8 cellular contexts compared by ENCODE assay signal in the genomic region with DNA sequence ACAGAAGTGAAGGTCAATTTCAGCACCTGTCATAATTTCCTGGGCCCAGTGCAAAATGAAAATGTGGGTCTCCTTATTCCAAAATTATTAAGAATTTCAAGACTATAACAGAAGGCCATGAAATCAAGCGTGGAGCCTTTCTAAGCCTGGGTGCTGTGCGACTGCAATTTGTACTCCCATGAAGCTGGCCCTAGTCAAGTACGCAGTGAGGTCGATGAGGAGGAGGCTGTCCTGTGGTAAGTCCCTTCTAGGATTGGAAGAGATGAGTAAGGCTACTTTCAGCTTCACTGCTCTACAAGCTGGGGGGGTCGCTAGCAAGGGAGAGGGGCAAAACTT. TPM values are rescaled to one million over a fixed set of nuclear protein-coding genes. Genes with fewer than 3 reads are reported as not detected.
DNase-seq lines count a peak whose midpoint lies in the region; ATAC-seq and TF ChIP-seq lines count a peak whose summit lies in the region.

No MANE protein-coding gene starts in this region.

- peaks cover 35% of the 10 kb centered on the region for H3K79me2 ChIP-seq in smooth muscle cell (ENCODE audit: low read depth)

- H3K36me3 ChIP-seq in smooth muscle cell (ENCODE audit: low read depth) = no peaks in the 10 kb centered on the region

- H3K27ac ChIP-seq in smooth muscle cell (ENCODE audit: low read depth) = peak overlapping the region; percentile 91

- peak overlapping the region; percentile 84 for H3K9ac ChIP-seq in smooth muscle cell (ENCODE audit: low read depth)

- peak overlapping the region; percentile 98 for H3K27ac Mint-ChIP-seq in activated T-cell treated with anti-CD3 and anti-CD28 coated beads, Interleukin-2, amount 50 U/mL, for 24 hours
- no peak overlapping the region for H3K27ac Mint-ChIP-seq in WTC11

- H3F3A ChIP-seq in smooth muscle cell (ENCODE audit: low read depth) = peaks cover 3% of the 10 kb centered on the region

- H3K27me3 ChIP-seq in smooth muscle cell (ENCODE audit: low read depth) = no peaks in the 10 kb centered on the region

- H3K4me3 Mint-ChIP-seq in activated T-cell treated with anti-CD3 and anti-CD28 coated beads, Interleukin-2, amount 50 U/mL, for 24 hours = peak overlapping the region; percentile 94
- peak overlapping the region; percentile 90 for H3K4me3 Mint-ChIP-seq in WTC11

- ATAC-seq in WTC11 (peak; percentile 41), left ventricle myocardium superior (peak; percentile 49), GM21619 (IDR thresholded peaks at IDR 0.05; ENCODE audit: unreplicated experiment) (no peak), HG03039 (IDR thresholded peaks at IDR 0.05; ENCODE audit: unreplicated experiment) (no peak)

- POLR2A ChIA-PET in WTC11 (lab: Charles Lee) = interaction anchor here (0.6 kb wide), 1 partner anchor 234 kb away, joined by 4 read pairs; the partner anchor contains the start of gene SLC9A1

- CTCF ChIA-PET in WTC11 (lab: Charles Lee) = interaction anchor here (1.5 kb wide), 1 partner anchor 111 kb away, joined by 3 read pairs; no protein-coding TSS in a partner anchor

- no peaks in the 10 kb centered on the region for H3K27me3 Mint-ChIP-seq in activated T-cell treated with anti-CD3 and anti-CD28 coated beads, Interleukin-2, amount 50 U/mL, for 24 hours
- H3K27me3 Mint-ChIP-seq in WTC11 (ENCODE audit: low read depth) = peaks cover 2% of the 10 kb centered on the region; the same call in 1 of the 2 replicates

- peaks cover 18% of the 10 kb centered on the region for H4K20me1 ChIP-seq in smooth muscle cell (ENCODE audit: low read depth)

- peaks cover 16% of the 10 kb centered on the region for H3K4me1 ChIP-seq in smooth muscle cell (ENCODE audit: low read depth)

- H3K36me3 Mint-ChIP-seq in activated T-cell treated with anti-CD3 and anti-CD28 coated beads, Interleukin-2, amount 50 U/mL, for 24 hours (ENCODE audit: low read depth) = peaks cover 43% of the 10 kb centered on the region
- H3K36me3 Mint-ChIP-seq in WTC11 = peaks cover 24% of the 10 kb centered on the region

- peak overlapping the region; percentile 98 for H3K4me2 ChIP-seq in smooth muscle cell

- peak overlapping the region; percentile 94 for H2AFZ ChIP-seq in smooth muscle cell (ENCODE audit: low read depth)

- no peaks in the 10 kb centered on the region for H3K9me3 ChIP-seq in smooth muscle cell (replicated peaks; ENCODE audit: low read depth)

- WGBS in smooth muscle cell (ENCODE audit: low lambda C conversion rate) = 51% methylated on average over 5 of the region's 5 CpGs

- no peak for DNase-seq in activated T-cell treated with anti-CD3 and anti-CD28 coated beads, Interleukin-2, amount 50 U/mL, for 24 hours
- DNase-seq in activated T-cell treated with anti-CD3 and anti-CD28 coated beads, Interleukin-2, amount 50 U/mL, for 1 hour = no peak
- DNase-seq in WTC11 (ENCODE audit: low spot score) (no peak), left ventricle myocardium superior (no peak), smooth muscle cell (lab: John Stamatoyannopoulos, UW; ENCODE audit: unreplicated experiment) (no peak), 8988T (no peak)

- intact Hi-C loops in left ventricle myocardium superior (cut with micrococcal nuclease) = no loop called here

- no peaks in the 10 kb centered on the region for H3K9me3 Mint-ChIP-seq in activated T-cell treated with anti-CD3 and anti-CD28 coated beads, Interleukin-2, amount 50 U/mL, for 24 hours
- H3K9me3 Mint-ChIP-seq in WTC11 = no peaks in the 10 kb centered on the region

- peaks cover 34% of the 10 kb centered on the region for H3K4me1 Mint-ChIP-seq in activated T-cell treated with anti-CD3 and anti-CD28 coated beads, Interleukin-2, amount 50 U/mL, for 24 hours (ENCODE audit: low read depth)
- H3K4me1 Mint-ChIP-seq in WTC11 = peaks cover 21% of the 10 kb centered on the region

- peak overlapping the region; percentile 84 for H3K4me3 ChIP-seq in smooth muscle cell

- TF ChIP-seq CTCF in WTC11 (IDR thresholded peaks at IDR 0.05) (no peak), smooth muscle cell (IDR thresholded peaks at IDR 0.05; ENCODE audit: borderline replicate concordance, insufficient read depth, poor library complexity, severe bottlenecking) (no peak)

TF ChIP-seq in WTC11, 78 proteins besides CTCF, POLR2A, EP300 and RAD21:
- no peak for TF ChIP-seq ZSCAN18 (CRISPR knock-in tag; IDR thresholded peaks at IDR 0.05)
- no peak for TF ChIP-seq FOXP1 (CRISPR knock-in tag; IDR thresholded peaks at IDR 0.05; ENCODE audit: borderline replicate concordance)
- TF ChIP-seq ZNF416 (CRISPR knock-in tag; IDR thresholded peaks at IDR 0.05) = no peak
- TF ChIP-seq STAT6 (CRISPR knock-in tag; conservative IDR thresholded peaks at IDR 0.05; ENCODE audit: low read depth) = no peak
- no peak for TF ChIP-seq TEAD4 (CRISPR knock-in tag; IDR thresholded peaks at IDR 0.05)
- no peak for TF ChIP-seq GABPB1 (CRISPR knock-in tag; IDR thresholded peaks at IDR 0.05)
- no peak for TF ChIP-seq SP1 (CRISPR knock-in tag; conservative IDR thresholded peaks at IDR 0.05)

RNA-seq across cellular contexts. Expression of gene NUDC, which starts 0.4 kb away (rescaled TPM):
- 101 to 118 TPM (median 108 TPM) in 3 replicates for total RNA-seq in WTC11 (2021)
- total RNA-seq in left ventricle myocardium superior = 73.3 TPM
- 23.9 and 29.3 TPM in 2 replicates for total RNA-seq in smooth muscle cell
- 122 and 131 TPM in 2 replicates for polyA plus RNA-seq in smooth muscle cell

RNA-seq across cellular contexts. Expression of gene NR0B2, which starts 7.3 kb away (rescaled TPM):
- total RNA-seq in WTC11 (2021) (not detected in 3 replicates), left ventricle myocardium superior (5.3 TPM), smooth muscle cell (not detected in 2 replicates)
- not detected in 2 replicates for polyA plus RNA-seq in smooth muscle cell

RNA-seq across cellular contexts. Expression of gene GPATCH3, which starts 20.8 kb away (rescaled TPM):
- total RNA-seq in WTC11 (2021) = 16.1 to 19.2 TPM (median 16.3 TPM) in 3 replicates
- 10.2 TPM for total RNA-seq in left ventricle myocardium superior
- total RNA-seq in smooth muscle cell = 5.6 and 7.1 TPM in 2 replicates
- polyA plus RNA-seq in smooth muscle cell = 17.4 and 23.6 TPM in 2 replicates

RNA-seq across cellular contexts. Expression of gene GPN2, which starts 31.0 kb away (rescaled TPM):
- 31.7 to 38.5 TPM (median 34.2 TPM) in 3 replicates for total RNA-seq in WTC11 (2021)
- 16.4 TPM for total RNA-seq in left ventricle myocardium superior
- total RNA-seq in smooth muscle cell = 7.3 and 13.3 TPM in 2 replicates
- 29.4 and 36.3 TPM in 2 replicates for polyA plus RNA-seq in smooth muscle cell

RNA-seq across cellular contexts. Expression of gene KDF1, which starts 39.2 kb away (rescaled TPM):
- 18.9 to 19.8 TPM (median 19.0 TPM) in 3 replicates for total RNA-seq in WTC11 (2021)
- 0.37 TPM for total RNA-seq in left ventricle myocardium superior
- 2.5 and 2.7 TPM in 2 replicates for total RNA-seq in smooth muscle cell
- 0.96 and 10.0 TPM in 2 replicates for polyA plus RNA-seq in smooth muscle cell

Comparison
In these comparisons a context has a peak if more than half of its experiments do, and no peak if none do; other contexts are left out.
1. ATAC-seq: peak in WTC11 (single experiment) and left ventricle myocardium superior (single experiment); none in GM21619 (single experiment) and HG03039 (single experiment).